Comparison of ENCODE assay signal across 8 cellular contexts in the genomic region with DNA sequence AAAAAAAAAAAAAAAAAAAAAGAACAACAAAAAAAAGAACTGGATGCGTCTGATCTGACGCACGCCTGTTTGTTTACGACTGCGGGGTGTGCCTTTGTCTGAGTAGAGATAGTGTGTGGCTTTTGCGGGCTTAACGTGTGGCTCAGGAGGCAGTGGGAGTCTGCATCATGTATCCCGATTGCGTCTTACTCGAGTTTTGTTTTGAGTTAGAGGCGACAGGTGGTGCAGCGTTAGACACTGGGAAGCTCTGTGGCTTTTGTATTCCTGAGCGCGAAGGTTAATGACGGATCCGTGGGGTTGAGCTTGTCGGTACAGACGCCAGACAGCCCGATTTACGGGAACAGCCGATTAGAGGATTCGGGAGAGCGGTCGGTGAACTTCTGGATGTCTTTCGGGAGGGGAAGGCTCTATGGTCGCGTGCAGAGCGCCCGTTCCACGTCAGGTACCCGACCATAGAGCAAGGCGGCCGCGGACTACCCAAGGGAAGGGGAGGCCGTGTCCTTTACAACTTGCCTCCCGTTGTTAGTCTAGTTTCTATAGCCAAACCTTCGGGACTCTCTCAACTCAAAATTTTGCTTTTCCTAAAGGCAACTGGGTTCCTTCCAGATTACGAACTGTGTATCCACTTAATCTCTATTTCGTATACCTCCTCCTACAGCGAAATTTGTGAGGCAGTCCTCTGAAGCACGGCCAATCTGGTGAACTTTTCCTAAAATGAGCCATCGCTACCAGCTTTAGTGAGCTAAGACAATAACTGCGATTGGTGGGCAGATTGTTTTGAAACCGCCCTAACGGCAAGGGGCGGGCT. TPM values are rescaled to one million over a fixed set of nuclear protein-coding genes. Genes with fewer than 3 reads are reported as not detected.
DNase-seq lines count a peak whose midpoint lies in the region; ATAC-seq and TF ChIP-seq lines count a peak whose summit lies in the region.

No MANE protein-coding gene starts in this region.

- peak overlapping the region; percentile 84 to 98 (median 96) for H3K4me2 ChIP-seq in BLaER1 treated with 17β-estradiol and CSF1 and Interleukin-3, amounts not matched to agents 10 nM and 100 nM
- peak overlapping the region; percentile 85 for H3K4me2 ChIP-seq in SU-DHL-6 (ENCODE audit: low read depth, low read length, poor library complexity, severe bottlenecking)

- H3K79me2 ChIP-seq in SU-DHL-6 (ENCODE audit: insufficient read depth, low read length): peaks cover 40% of the 10 kb centered on the region

- H3K36me3 ChIP-seq in BLaER1 treated with 17β-estradiol and CSF1 and Interleukin-3, amounts not matched to agents 10 nM and 100 nM: peaks cover 6 to 25% (median 20%) of the 10 kb centered on the region in 11 experiments
- H3K36me3 ChIP-seq in HUES48 (ENCODE audit: control insufficient read depth, insufficient read depth, low read length): peaks cover 28% of the 10 kb centered on the region
- no peaks in the 10 kb centered on the region; the same call in 1 of the 2 replicates for H3K36me3 ChIP-seq in SU-DHL-6 (ENCODE audit: low read length)
- H3K36me3 ChIP-seq in left ventricle myocardium inferior: peaks cover 11% of the 10 kb centered on the region

- H3K9me2 ChIP-seq in SU-DHL-6 (replicated peaks; ENCODE audit: insufficient read depth, low read length): no peaks in the 10 kb centered on the region

- intact Hi-C loops in left ventricle myocardium inferior (cut with micrococcal nuclease): loop anchor here (5.0 kb wide), 1 partner anchor 61 kb away; no protein-coding TSS in a partner anchor

- no peak for TF ChIP-seq CTCF in SU-DHL-6 (IDR thresholded peaks at IDR 0.05; ENCODE audit: insufficient read depth, low read length, poor library complexity, severe bottlenecking)
- no peak for TF ChIP-seq CTCF in left ventricle myocardium inferior (IDR thresholded peaks at IDR 0.05; ENCODE audit: borderline replicate concordance)

- peak; percentile 65 for TF ChIP-seq POLR2A in GM19193 (IDR thresholded peaks at IDR 0.05; ENCODE audit: extremely low read depth, insufficient read depth, insufficient read length)

- H3K4me1 ChIP-seq in BLaER1 treated with 17β-estradiol and CSF1 and Interleukin-3, amounts not matched to agents 10 nM and 100 nM: peaks cover 30 to 37% (median 33%) of the 10 kb centered on the region in 10 experiments
- H3K4me1 ChIP-seq in HUES48 (ENCODE audit: control insufficient read depth, insufficient read depth, low read length) (peaks cover 6% of the 10 kb centered on the region; the same call in 1 of the 2 replicates), left ventricle myocardium inferior (peaks cover 56% of the 10 kb centered on the region)

- no peaks in the 10 kb centered on the region for H3K27me3 ChIP-seq in BLaER1 treated with 17β-estradiol and CSF1 and Interleukin-3, amounts not matched to agents 10 nM and 100 nM
- no peaks in the 10 kb centered on the region for H3K27me3 ChIP-seq in HUES48 (ENCODE audit: control insufficient read depth, insufficient read depth, low read length)
- H3K27me3 ChIP-seq in SU-DHL-6 (ENCODE audit: low read length): no peaks in the 10 kb centered on the region
- no peaks in the 10 kb centered on the region for H3K27me3 ChIP-seq in left ventricle myocardium inferior (ENCODE audit: low read depth)

- peak overlapping the region; percentile 85 to 98 (median 92) for H3K9ac ChIP-seq in BLaER1 treated with 17β-estradiol and CSF1 and Interleukin-3, amounts not matched to agents 10 nM and 100 nM
- peak overlapping the region; percentile 87 for H3K9ac ChIP-seq in HUES48 (ENCODE audit: low read depth, low read length)
- H3K9ac ChIP-seq in SU-DHL-6 (ENCODE audit: low read length): peak overlapping the region; percentile 82

- ATAC-seq in GM21576 (IDR thresholded peaks at IDR 0.05; ENCODE audit: unreplicated experiment): no peak

- H3K4me3 ChIP-seq in BLaER1 treated with 17β-estradiol and CSF1 and Interleukin-3, amounts not matched to agents 10 nM and 100 nM: peak overlapping the region; percentile 67 to 83 (median 75)
- H3K4me3 ChIP-seq in HUES48 (ENCODE audit: low read depth, low read length) (peak overlapping the region; percentile 85), SU-DHL-6 (ENCODE audit: insufficient read depth, low read length, poor library complexity, severe bottlenecking) (peak overlapping the region; percentile 81), left ventricle myocardium inferior (peak overlapping the region; percentile 83)

- DNase-seq in activated naive CD8-positive, alpha-beta T cell treated with anti-CD3 and anti-CD28 coated beads, Interleukin-2, amount 50 U/mL, for 16 hours (ENCODE audit: low read depth, low spot score): peak; percentile 60
- peak; percentile 57 for DNase-seq in left ventricle myocardium inferior
- DNase-seq in retina: peak; percentile 89

- peak overlapping the region; percentile 89 to 98 (median 96) for H3K27ac ChIP-seq in BLaER1 treated with 17β-estradiol and CSF1 and Interleukin-3, amounts not matched to agents 10 nM and 100 nM
- H3K27ac ChIP-seq in HUES48 (ENCODE audit: low read depth, low read length): peak overlapping the region; percentile 99
- peak overlapping the region; percentile 87 for H3K27ac ChIP-seq in SU-DHL-6 (ENCODE audit: low read depth, low read length)
- peak overlapping the region; percentile 97 for H3K27ac ChIP-seq in left ventricle myocardium inferior (replicated peaks)

- H3F3A ChIP-seq in SU-DHL-6 (ENCODE audit: insufficient read depth): peaks cover 11% of the 10 kb centered on the region; the same call in 1 of the 2 replicates

- H3K9me3 ChIP-seq in BLaER1 treated with 17β-estradiol and CSF1 and Interleukin-3, amounts not matched to agents 10 nM and 100 nM (replicated peaks in 1 of 11): no peaks in the 10 kb centered on the region
- H3K9me3 ChIP-seq in HUES48 (ENCODE audit: control insufficient read depth, insufficient read depth, low read length): no peaks in the 10 kb centered on the region
- no peaks in the 10 kb centered on the region for H3K9me3 ChIP-seq in SU-DHL-6 (ENCODE audit: insufficient read depth, low read length)
- no peaks in the 10 kb centered on the region for H3K9me3 ChIP-seq in left ventricle myocardium inferior (replicated peaks)

- H2AFZ ChIP-seq in SU-DHL-6 (ENCODE audit: low read depth, low read length, severe bottlenecking): peak overlapping the region; percentile 81

- peaks cover 20 to 31% (median 24%) of the 10 kb centered on the region in 11 experiments; a peak in 20 of 22 replicates for H4K20me1 ChIP-seq in BLaER1 treated with 17β-estradiol and CSF1 and Interleukin-3, amounts not matched to agents 10 nM and 100 nM
- H4K20me1 ChIP-seq in SU-DHL-6 (ENCODE audit: low read depth, low read length): no peaks in the 10 kb centered on the region

RNA-seq across cellular contexts. Expression of a gene that starts 0.9 kb away (rescaled TPM):
- 103 TPM for total RNA-seq in left ventricle myocardium inferior

RNA-seq across cellular contexts. Expression of a gene that starts 44.2 kb away (rescaled TPM):
- 13.6 TPM for total RNA-seq in left ventricle myocardium inferior

RNA-seq across cellular contexts. Expression of a gene that starts 46.7 kb away (rescaled TPM):
- 15.5 TPM for total RNA-seq in left ventricle myocardium inferior
